ENCODE assay signal across 11 cellular contexts in genomic region chr6:158769696-158770446, GRCh38. TPM values are rescaled to one million over a fixed set of nuclear protein-coding genes. Genes with fewer than 3 reads are reported as not detected.
DNase-seq lines count a peak whose midpoint lies in the region; TF ChIP-seq lines count a peak whose summit lies in the region.
"Had no signal": no experiment of that assay in that cellular context is flagged by ENCODE, and none has a peak within 500 bp of the region (broad histone marks: within the 10 kb centered on the region; RNA-seq: fewer than 3 reads in every experiment).

No MANE protein-coding gene starts in this region.

- peaks cover 89% of the 10 kb centered on the region for H3K36me3 ChIP-seq in H7 (replicated peaks; ENCODE audit: control insufficient read depth, insufficient read depth, low read length)
- peaks cover 96% of the 10 kb centered on the region for H3K36me3 ChIP-seq in endodermal cell (ENCODE audit: control insufficient read depth, insufficient read depth, low read length)
- no peaks in the 10 kb centered on the region for H3K36me3 ChIP-seq in parathyroid adenoma (ENCODE audit: control insufficient read depth, insufficient read depth, low read length)
- peaks cover 99% of the 10 kb centered on the region for H3K36me3 ChIP-seq in WERI-Rb-1

- H3K9me3 ChIP-seq in endodermal cell (ENCODE audit: control insufficient read depth, low read length), result no peaks in the 10 kb centered on the region
- no peaks in the 10 kb centered on the region for H3K9me3 ChIP-seq in parathyroid adenoma (ENCODE audit: control insufficient read depth, low read length)
- no peaks in the 10 kb centered on the region for H3K9me3 ChIP-seq in WERI-Rb-1 (ENCODE audit: severe bottlenecking)
- H3K9me3 ChIP-seq: upper lobe of left lung had no signal

- H2AFZ ChIP-seq in parathyroid adenoma, result no peak overlapping the region

- DNase-seq in H7 (peak; percentile 46), NCI-H524 treated with DMSO at 0.1 percent for 48 hours (lab: John Stamatoyannopoulos, UW) (peak; percentile 97), endodermal cell (no peak), posterior vena cava (ENCODE audit: low spot score) (no peak), NCI-H226 (no peak), DMS53 treated with DMSO at 0.1 percent for 48 hours (lab: John Stamatoyannopoulos, UW; ENCODE audit: unreplicated experiment) (no peak), WERI-Rb-1 (no peak)
- DNase-seq: HCEC 1CT, IMR-90 had no signal

- peaks cover 9% of the 10 kb centered on the region for H3K79me2 ChIP-seq in parathyroid adenoma

- H3K9me3 Mint-ChIP-seq in endodermal cell, result no peaks in the 10 kb centered on the region

- H3K27me3 ChIP-seq in H7 (ENCODE audit: control insufficient read depth, insufficient read depth, low read length), result no peaks in the 10 kb centered on the region
- H3K27me3 ChIP-seq in endodermal cell (ENCODE audit: control insufficient read depth, insufficient read depth, low read length, poor library complexity, severe bottlenecking), result no peaks in the 10 kb centered on the region
- H3K27me3 ChIP-seq in parathyroid adenoma (ENCODE audit: control insufficient read depth, insufficient read depth, low read length), result no peaks in the 10 kb centered on the region
- no peaks in the 10 kb centered on the region for H3K27me3 ChIP-seq in WERI-Rb-1 (ENCODE audit: insufficient read depth, low read depth, severe bottlenecking)
- H3K27me3 ChIP-seq: upper lobe of left lung had no signal

- H3K4me1 Mint-ChIP-seq in endodermal cell, result peaks cover 25% of the 10 kb centered on the region

- H3K4me1 ChIP-seq in endodermal cell (ENCODE audit: control insufficient read depth, insufficient read depth, low read length), result peaks cover 15% of the 10 kb centered on the region
- peaks cover 51% of the 10 kb centered on the region for H3K4me1 ChIP-seq in parathyroid adenoma

- H3K27me3 Mint-ChIP-seq in endodermal cell (ENCODE audit: insufficient read depth), result no peaks in the 10 kb centered on the region

- WGBS in endodermal cell (ENCODE audit: insufficient coverage in 1 of 2, insufficient read length in 1 of 2), 2 experiments, result 85 to 91% methylated on average over 8 to 18 of the region's 18 CpGs

- H3K4me3 Mint-ChIP-seq in endodermal cell, result no peak overlapping the region

- H3K4me2 ChIP-seq in parathyroid adenoma (ENCODE audit: low read length), result no peak overlapping the region

- intact Hi-C loops in posterior vena cava (cut with DNase I), result no loop called here

- peak overlapping the region; percentile 80 for H3K27ac Mint-ChIP-seq in endodermal cell

- H3K36me3 Mint-ChIP-seq in endodermal cell (ENCODE audit: low read depth), result peaks cover 94% of the 10 kb centered on the region

- no peak overlapping the region for H3K9ac ChIP-seq in endodermal cell (ENCODE audit: extremely low read depth, low read length, poor library complexity, severe bottlenecking)
- no peak overlapping the region for H3K9ac ChIP-seq in parathyroid adenoma

- H3K27ac ChIP-seq in endodermal cell (ENCODE audit: low read depth, low read length) (peak overlapping the region; percentile 85), parathyroid adenoma (peak overlapping the region; percentile 85), WERI-Rb-1 (no peak overlapping the region)

- no peak for TF ChIP-seq CTCF in endodermal cell (conservative IDR thresholded peaks at IDR 0.05)
- TF ChIP-seq CTCF in parathyroid adenoma (IDR thresholded peaks at IDR 0.05), result no peak
- TF ChIP-seq CTCF in WERI-Rb-1 (IDR thresholded peaks at IDR 0.05; ENCODE audit: low read depth, low read length), result no peak

- no peak overlapping the region for H3K4me3 ChIP-seq in H7 (ENCODE audit: insufficient read depth, low read depth, low read length)
- H3K4me3 ChIP-seq in endodermal cell (ENCODE audit: low read length), result no peak overlapping the region
- no peak overlapping the region for H3K4me3 ChIP-seq in parathyroid adenoma (ENCODE audit: low read depth, low read length)
- H3K4me3 ChIP-seq in WERI-Rb-1 (ENCODE audit: low read depth, low read length), result no peak overlapping the region
- H3K4me3 ChIP-seq: upper lobe of left lung had no signal

RNA-seq across cellular contexts. Expression of gene EZR, which starts 49.3 kb away (rescaled TPM):
- 203 and 216 TPM in 2 replicates for total RNA-seq in H7 (2014; rRNA removed; shearing (Covaris generic))
- total RNA-seq in endodermal cell (100 to 1,000 TPM; 145 to 209 TPM), posterior vena cava (10 to 100 TPM; 65.1 to 71.7 TPM)
- 118 TPM for polyA plus RNA-seq in endodermal cell (2013, experiment 1 of 2)
- polyA plus RNA-seq in endodermal cell (2013, experiment 2 of 2), result 115 TPM

Comparison
In these comparisons a context has a peak if more than half of its experiments do, and no peak if none do; other contexts are left out.
1. DNase-seq: peak in H7 (single experiment) and NCI-H524 treated with DMSO at 0.1 percent for 48 hours (single experiment); none in endodermal cell (single experiment), posterior vena cava (single experiment), NCI-H226 (single experiment), DMS53 treated with DMSO at 0.1 percent for 48 hours (single experiment) and WERI-Rb-1 (single experiment).